In genomic region chr7:66845382-66846095, GRCh38 we compare ENCODE assay signal across 8 cellular contexts.
A peak's percentile ranks its signal among the peaks of the same experiment; 100 is the strongest.
DNase-seq lines count a peak whose midpoint lies in the region; ATAC-seq and TF ChIP-seq lines count a peak whose summit lies in the region.

No MANE protein-coding gene starts in this region.

- in situ Hi-C loops in Panc1 (cut with HindIII; ENCODE audit: low pct_unique_long_range_greater_than_20kb, low sequenced_read_pairs), result no loop called here

- CTCF ChIA-PET in CD8-positive, alpha-beta T cell (lab: Charles Lee), result interaction anchor here (1.0 to 1.4 kb wide), 2 partner anchors 23 to 77 kb away, joined by 3 to 4 read pairs; no protein-coding TSS in a partner anchor
- CTCF ChIA-PET in Panc1 (lab: Charles Lee), result no interaction called here

- H3K4me1 ChIP-seq in CD8-positive, alpha-beta T cell (ENCODE audit: insufficient read depth, low read length), result peaks cover 13% of the 10 kb centered on the region
- H3K4me1 ChIP-seq in Panc1 (ENCODE audit: control insufficient read depth, insufficient read depth, low read length) (peaks cover 6% of the 10 kb centered on the region; the same call in 1 of the 2 replicates), ovary (ENCODE audit: insufficient read depth) (peaks cover 3% of the 10 kb centered on the region)

- no peak for TF ChIP-seq POLR2A in ovary (IDR thresholded peaks at IDR 0.05)

- H3K4me3 Mint-ChIP-seq in CD8-positive, alpha-beta T cell, result peak overlapping the region; percentile 97

- TF ChIP-seq CTCF in CD8-positive, alpha-beta T cell (IDR thresholded peaks at IDR 0.05), result no peak
- TF ChIP-seq CTCF in Panc1 (IDR thresholded peaks at IDR 0.05) (no peak), ovary (IDR thresholded peaks at IDR 0.05) (no peak)

- no peak for TF ChIP-seq EP300 in ovary (IDR thresholded peaks at IDR 0.05)

- peak overlapping the region; percentile 98 for H3K27ac ChIP-seq in CD8-positive, alpha-beta T cell (ENCODE audit: low read depth, low read length)
- peak overlapping the region; percentile 97 for H3K27ac ChIP-seq in Panc1 (ENCODE audit: low read length)
- peak overlapping the region; percentile 80 for H3K27ac ChIP-seq in epithelial cell of prostate
- H3K27ac ChIP-seq in ovary, result peak overlapping the region; percentile 50 to 86

- H3K27me3 Mint-ChIP-seq in CD8-positive, alpha-beta T cell (ENCODE audit: low read depth), result no peaks in the 10 kb centered on the region

- no peak for ATAC-seq in CD8-positive, alpha-beta T cell
- ATAC-seq in Panc1 (no peak), HG02884 (IDR thresholded peaks at IDR 0.05; ENCODE audit: unreplicated experiment) (no peak)

- intact Hi-C loops in CD8-positive, alpha-beta T cell (cut with DNase I, micrococcal nuclease), result loop anchor here (1.0 to 10.0 kb wide), 13 partner anchors 76 to 1841 kb away; partner anchors contain the start of genes KCTD7 (in 2 of the 2), RABGEF1 (in 2 of the 2), TYW1 (in 2 of the 2) and VKORC1L1 (in 2 of the 2)
- intact Hi-C loops in Panc1 (cut with micrococcal nuclease; ENCODE audit: unreplicated experiment) (no loop called here), ovary (cut with DNase I) (loop anchor here in 1 of 4 donors (5.0 kb wide), 1 partner anchor 353 kb away; no protein-coding TSS in a partner anchor)

- POLR2A ChIA-PET in CD8-positive, alpha-beta T cell (lab: Charles Lee), result interaction anchor here (0.6 to 2.3 kb wide), 8 partner anchors 59 to 1075 kb away, joined by 3 to 31 read pairs (median 5); partner anchors contain the start of genes RABGEF1, SBDS, TMEM248 and TYW1
- POLR2A ChIA-PET in Panc1 (lab: Charles Lee), result no interaction called here

- no peaks in the 10 kb centered on the region for H3K9me3 Mint-ChIP-seq in CD8-positive, alpha-beta T cell

- 55 to 62% (median 57%) methylated on average over 19 of the region's 19 CpGs for WGBS in ovary, 3 donors

- no peaks in the 10 kb centered on the region for H3K27me3 ChIP-seq in CD8-positive, alpha-beta T cell (ENCODE audit: insufficient read depth, low read length)
- H3K27me3 ChIP-seq in Panc1 (ENCODE audit: control insufficient read depth, insufficient read depth, low read length) (no peaks in the 10 kb centered on the region), ovary (no peaks in the 10 kb centered on the region)

- peak overlapping the region; percentile 90 for H3K4me3 ChIP-seq in CD8-positive, alpha-beta T cell (ENCODE audit: low read depth, low read length)
- H3K4me3 ChIP-seq in Panc1 (ENCODE audit: low read depth in 2 of 2, low read length in 2 of 2) (peak overlapping the region; percentile 84 to 99), ovary (peak overlapping the region; percentile 79)

- H3K36me3 Mint-ChIP-seq in CD8-positive, alpha-beta T cell, result peaks cover 10% of the 10 kb centered on the region

- DNase-seq in CD8-positive, alpha-beta T cell, result peak in 1 of 7 experiments; percentile 52
- DNase-seq in Panc1 (ENCODE audit: low read depth, low spot score) (no peak), epithelial cell of prostate (ENCODE audit: low read depth, low spot score) (no peak), ovary (peak; percentile 16 to 45 (median 45)), kidney glomerular epithelial cell (lab: John Stamatoyannopoulos, UW) (no peak), NCI-H1694 (lab: John Stamatoyannopoulos, UW) (no peak), DMS153 treated with DMSO at 0.1 percent for 48 hours (lab: John Stamatoyannopoulos, UW; ENCODE audit: unreplicated experiment) (no peak)

- no peaks in the 10 kb centered on the region for H3K36me3 ChIP-seq in CD8-positive, alpha-beta T cell (ENCODE audit: insufficient read depth, low read length)
- H3K36me3 ChIP-seq in Panc1 (ENCODE audit: control insufficient read depth, insufficient read depth, low read length) (no peaks in the 10 kb centered on the region), ovary (no peaks in the 10 kb centered on the region)

- no peaks in the 10 kb centered on the region for H3K9me3 ChIP-seq in CD8-positive, alpha-beta T cell (ENCODE audit: low read length)
- no peaks in the 10 kb centered on the region for H3K9me3 ChIP-seq in Panc1 (ENCODE audit: control insufficient read depth, insufficient read depth, low read depth, low read length)
- H3K9me3 ChIP-seq in ovary, result no peaks in the 10 kb centered on the region

- peaks cover 25% of the 10 kb centered on the region for H3K4me1 Mint-ChIP-seq in CD8-positive, alpha-beta T cell (ENCODE audit: low read depth)

- TSS peak; percentile 98 for BruUV-seq in Panc1 (replicated peaks; lab: Mats Ljungman, UMichigan)

- peak overlapping the region; percentile 100 for H3K27ac Mint-ChIP-seq in CD8-positive, alpha-beta T cell

Comparison
In these comparisons a context has a peak if more than half of its experiments do, and no peak if none do; other contexts are left out.
1. DNase-seq: peak in ovary (5 of 5); none in Panc1 (single experiment), epithelial cell of prostate (single experiment), kidney glomerular epithelial cell (single experiment), NCI-H1694 (single experiment) and DMS153 treated with DMSO at 0.1 percent for 48 hours (single experiment).
2. Peak in every context shown above with its lines, with median percentiles within 50 percentile points of each other: H3K27ac ChIP-seq and H3K4me3 ChIP-seq.